In the genomic region with DNA sequence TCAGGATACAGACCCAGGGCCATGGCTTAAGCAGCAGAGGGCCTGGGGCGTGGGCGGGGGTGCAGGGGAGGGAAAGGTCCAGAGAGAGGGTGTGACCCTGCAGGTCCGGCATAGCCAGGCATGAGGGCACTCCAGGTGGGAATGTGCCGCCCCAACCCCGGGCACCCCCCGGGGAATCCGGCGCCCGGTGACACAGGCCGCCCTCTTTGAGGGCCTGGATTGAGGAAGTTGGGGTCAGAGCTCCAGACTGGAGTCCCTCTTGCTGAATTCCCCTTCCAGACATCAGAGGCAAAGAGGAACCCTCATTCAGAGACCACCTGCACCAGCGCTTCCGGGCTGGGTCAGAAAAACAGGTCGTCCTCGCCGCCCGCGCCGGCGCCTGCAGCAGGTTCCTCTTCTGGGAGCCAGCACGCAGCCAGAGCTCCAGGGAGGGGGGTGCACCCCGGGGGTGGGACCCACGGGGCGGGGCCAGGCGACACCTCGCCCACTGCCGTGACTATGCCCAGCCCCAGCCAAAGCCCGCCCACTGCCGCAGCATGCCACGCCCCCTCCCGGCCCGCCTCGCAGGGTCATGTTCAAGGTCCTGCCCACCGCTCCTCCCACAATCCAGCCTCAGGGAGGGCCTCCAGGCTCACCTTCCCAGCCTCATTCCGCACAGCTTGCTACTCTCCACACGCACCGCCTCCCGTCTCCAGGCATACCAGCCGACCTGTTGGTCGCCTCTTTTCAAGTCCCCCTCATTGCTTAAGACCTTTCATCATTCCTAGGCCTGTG, we compare ENCODE assay signal across 8 cellular contexts.
DNase-seq lines count a peak whose midpoint lies in the region; ATAC-seq, FAIRE-seq and TF ChIP-seq lines count a peak whose summit lies in the region.

No MANE protein-coding gene starts in this region.

- no peaks in the 10 kb centered on the region for H3K4me1 ChIP-seq in endothelial cell of umbilical vein (ENCODE audit: control insufficient read depth, extremely low read depth, insufficient read depth, low read length)
- peaks cover 5% of the 10 kb centered on the region for H3K4me1 ChIP-seq in muscle layer of colon (ENCODE audit: insufficient read depth, low read length)
- H3K4me1 ChIP-seq in MM.1S (ENCODE audit: low read length), result no peaks in the 10 kb centered on the region

- no peak for TF ChIP-seq CTCF in endothelial cell of umbilical vein (IDR thresholded peaks at IDR 0.05; ENCODE audit: extremely low read depth in 1 of 2, insufficient read depth in 1 of 2, low read depth in 1 of 2, low read length in 2 of 2)
- no peak for TF ChIP-seq CTCF in MM.1S (IDR thresholded peaks at IDR 0.05; ENCODE audit: low read length)

- H3K36me3 ChIP-seq in endothelial cell of umbilical vein (ENCODE audit: control insufficient read depth in 2 of 2, extremely low read depth in 1 of 2, insufficient read depth in 2 of 2, low read length in 2 of 2), result no peaks in the 10 kb centered on the region
- no peaks in the 10 kb centered on the region for H3K36me3 ChIP-seq in muscle layer of colon (ENCODE audit: insufficient read depth, low read length)
- H3K36me3 ChIP-seq in MM.1S (replicated peaks; ENCODE audit: insufficient read depth, low read length), result no peaks in the 10 kb centered on the region

- intact Hi-C loops in endothelial cell of umbilical vein (cut with micrococcal nuclease), result loop anchor here (5.0 kb wide), 1 partner anchor 94 kb away; no protein-coding TSS in a partner anchor

- H3K79me2 ChIP-seq in endothelial cell of umbilical vein (ENCODE audit: control insufficient read depth, insufficient read depth, low read length), result no peaks in the 10 kb centered on the region
- no peaks in the 10 kb centered on the region for H3K79me2 ChIP-seq in MM.1S (ENCODE audit: low read length)

- no peaks in the 10 kb centered on the region for H3K9me1 ChIP-seq in endothelial cell of umbilical vein (replicated peaks; ENCODE audit: control insufficient read depth, extremely low read depth, insufficient read depth, low read length)

- FAIRE-seq in GM18507 (lab: Jason Lieb, UNC) (peak; percentile 97), endothelial cell of umbilical vein (lab: Jason Lieb, UNC) (no peak)

- POLR2A ChIA-PET in endothelial cell of umbilical vein (lab: Charles Lee), result no interaction called here

- CTCF ChIA-PET in endothelial cell of umbilical vein (lab: Charles Lee), result interaction anchor here (0.6 kb wide), 1 partner anchor 14 kb away, joined by 3 read pairs; no protein-coding TSS in a partner anchor

- H3K9me3 ChIP-seq in endothelial cell of umbilical vein (replicated peaks; ENCODE audit: control insufficient read depth, insufficient read depth, low read length) (no peaks in the 10 kb centered on the region), muscle layer of colon (ENCODE audit: low read length) (no peaks in the 10 kb centered on the region), MM.1S (replicated peaks; ENCODE audit: insufficient read depth, low read length) (no peaks in the 10 kb centered on the region)

- H3K9me2 ChIP-seq in MM.1S (replicated peaks; ENCODE audit: insufficient read depth, low read length), result no peaks in the 10 kb centered on the region

- H2AFZ ChIP-seq in endothelial cell of umbilical vein (ENCODE audit: low read depth, low read length) (no peak overlapping the region), MM.1S (ENCODE audit: low read length) (no peak overlapping the region)

- no peak for TF ChIP-seq POLR2A in endothelial cell of umbilical vein (IDR thresholded peaks at IDR 0.05; ENCODE audit: low read depth, low read length)

- H3K4me3 ChIP-seq in endothelial cell of umbilical vein (replicated peaks in 1 of 3; ENCODE audit: insufficient read depth in 1 of 3, low read depth in 1 of 3, low read length in 3 of 3), result no peak overlapping the region
- H3K4me3 ChIP-seq in muscle layer of colon (ENCODE audit: low read depth in 1 of 2, low read length in 2 of 2), result peak overlapping the region in 1 of 2 donors; percentile 52
- H3K4me3 ChIP-seq in MM.1S (ENCODE audit: low read length), result no peak overlapping the region

- BruUV-seq in endothelial cell of umbilical vein (replicated peaks; lab: Mats Ljungman, UMichigan), result no TSS peak

- ATAC-seq in HG02884 (IDR thresholded peaks at IDR 0.05; ENCODE audit: unreplicated experiment), result peak; percentile 74

- no peaks in the 10 kb centered on the region for H3K27me3 ChIP-seq in endothelial cell of umbilical vein (ENCODE audit: control insufficient read depth in 2 of 2, insufficient read depth in 2 of 2, low read length in 2 of 2)
- H3K27me3 ChIP-seq in muscle layer of colon (ENCODE audit: control insufficient read depth in 1 of 2, insufficient read depth in 2 of 2, low read length in 2 of 2), result no peaks in the 10 kb centered on the region
- H3K27me3 ChIP-seq in MM.1S (replicated peaks; ENCODE audit: insufficient read depth, low read length), result no peaks in the 10 kb centered on the region

- H3K4me2 ChIP-seq in endothelial cell of umbilical vein (ENCODE audit: insufficient read depth, low read length), result no peak overlapping the region
- H3K4me2 ChIP-seq in MM.1S (ENCODE audit: low read depth, low read length), result no peak overlapping the region

- H3F3A ChIP-seq in MM.1S (ENCODE audit: insufficient read depth, low read length), result no peaks in the 10 kb centered on the region

- no peak overlapping the region for H3K27ac ChIP-seq in endothelial cell of umbilical vein (ENCODE audit: insufficient read depth, low read depth, low read length)
- H3K27ac ChIP-seq in muscle layer of colon (ENCODE audit: low read depth, low read length), result peak overlapping the region; percentile 6
- H3K27ac ChIP-seq in MM.1S (ENCODE audit: low read length), result no peak overlapping the region

- dilution Hi-C loops in endothelial cell of umbilical vein (cut with MboI; ENCODE audit: extremely low pct_ligation_motif_present, low sequenced_read_pairs), result no loop called here

- DNase-seq in GM18507 (ENCODE audit: extremely low spot score, insufficient read length, low read depth) (peak; percentile 92), NCI-H226 (peak; percentile 59), endothelial cell of umbilical vein (ENCODE audit: low read depth, low spot score) (peak; percentile 38), MM.1S (no peak)
- DNase-seq in activated CD8-positive, alpha-beta memory T cell treated with anti-CD3 and anti-CD28 coated beads for 24 hours, result peak; percentile 96
- peak; percentile 55 to 79 for DNase-seq in stimulated activated CD8-positive, alpha-beta memory T cell treated with anti-CD3 and anti-CD28 coated beads, Interleukin-4, amount 100 ng/mL, for 4 hours (ENCODE audit: low read depth in 2 of 2, low spot score in 1 of 2)

- H4K20me1 ChIP-seq in endothelial cell of umbilical vein (replicated peaks; ENCODE audit: control insufficient read depth, extremely low read depth, insufficient read depth, low read length) (no peaks in the 10 kb centered on the region), MM.1S (ENCODE audit: insufficient read depth, low read length) (no peaks in the 10 kb centered on the region)

- no peak overlapping the region for H3K9ac ChIP-seq in endothelial cell of umbilical vein (replicated peaks; ENCODE audit: extremely low read depth, insufficient read depth, low read length)
- H3K9ac ChIP-seq in muscle layer of colon (ENCODE audit: low read length), result no peak overlapping the region
- no peak overlapping the region for H3K9ac ChIP-seq in MM.1S (ENCODE audit: low read length)

TF ChIP-seq in endothelial cell of umbilical vein, 7 proteins besides CTCF, POLR2A, EP300 and RAD21:
- no peak for TF ChIP-seq MYC (IDR thresholded peaks at IDR 0.05; ENCODE audit: low read depth, low read length)
- no peak for TF ChIP-seq POLR2AphosphoS5 (IDR thresholded peaks at IDR 0.05; ENCODE audit: insufficient read depth, low read depth, low read length)
- no peak for TF ChIP-seq MAX (IDR thresholded peaks at IDR 0.05; ENCODE audit: insufficient read depth, insufficient read length)
- TF ChIP-seq GATA2 (IDR thresholded peaks at IDR 0.05; ENCODE audit: insufficient read depth, insufficient read length, low read depth, low read length), result no peak
- no peak for TF ChIP-seq JUN (IDR thresholded peaks at IDR 0.05; ENCODE audit: borderline replicate concordance, insufficient read depth, insufficient read length, low read depth)
- no peak for TF ChIP-seq EZH2 (IDR thresholded peaks at IDR 0.05; ENCODE audit: borderline replicate concordance, low read depth, low read length, severe bottlenecking)
- no peak for TF ChIP-seq FOS (IDR thresholded peaks at IDR 0.05; ENCODE audit: borderline replicate concordance, insufficient read depth, low read length)
